1 cellular context compared by ENCODE assay signal in the genomic region with DNA sequence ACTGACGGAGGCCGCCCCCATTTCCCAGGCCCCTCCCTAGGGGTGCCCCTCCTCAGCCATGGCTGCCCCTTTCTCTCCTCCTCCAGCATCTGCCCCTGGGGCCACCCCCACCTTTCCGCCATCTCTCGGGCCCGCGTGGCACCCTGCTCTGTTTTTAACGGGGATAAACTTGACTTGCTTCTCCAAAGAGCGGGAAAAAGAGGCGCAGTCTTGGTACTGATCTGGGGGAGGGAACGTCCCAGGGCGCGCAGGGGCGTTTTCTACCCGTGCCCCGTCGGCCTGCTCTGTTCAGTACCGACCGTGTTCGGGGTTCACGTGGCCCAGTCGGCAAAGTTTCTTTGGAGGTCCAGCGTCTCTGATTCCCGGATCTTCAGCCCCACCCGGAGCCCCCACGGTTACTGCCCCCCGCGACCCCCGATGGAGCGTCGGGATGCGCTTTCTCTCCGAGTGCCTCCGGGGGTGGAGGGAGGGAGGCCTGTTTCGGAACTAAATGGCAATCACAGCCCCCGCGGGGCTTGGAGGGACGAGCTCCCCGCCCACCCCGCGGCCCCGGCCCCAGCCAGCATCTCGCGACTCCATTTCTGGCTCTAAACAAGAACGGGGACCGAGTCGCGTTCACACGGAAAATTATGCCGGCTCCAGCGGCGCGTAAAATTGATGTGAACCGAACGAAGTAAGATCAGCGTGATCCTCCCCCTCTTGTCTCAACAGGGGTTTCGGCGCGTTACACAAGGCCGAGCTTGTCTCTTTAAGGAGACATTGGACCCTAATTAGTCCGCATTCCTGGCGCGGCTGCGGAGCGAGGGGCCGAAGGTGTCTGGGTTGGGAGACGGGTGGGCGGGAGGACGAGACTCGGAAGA.
TF ChIP-seq lines count a peak whose summit lies in the region.

No MANE protein-coding gene starts in this region.

TF ChIP-seq in WTC11, 78 proteins besides CTCF, POLR2A, EP300 and RAD21 (continued from another document):
- TF ChIP-seq, protein P1, sequence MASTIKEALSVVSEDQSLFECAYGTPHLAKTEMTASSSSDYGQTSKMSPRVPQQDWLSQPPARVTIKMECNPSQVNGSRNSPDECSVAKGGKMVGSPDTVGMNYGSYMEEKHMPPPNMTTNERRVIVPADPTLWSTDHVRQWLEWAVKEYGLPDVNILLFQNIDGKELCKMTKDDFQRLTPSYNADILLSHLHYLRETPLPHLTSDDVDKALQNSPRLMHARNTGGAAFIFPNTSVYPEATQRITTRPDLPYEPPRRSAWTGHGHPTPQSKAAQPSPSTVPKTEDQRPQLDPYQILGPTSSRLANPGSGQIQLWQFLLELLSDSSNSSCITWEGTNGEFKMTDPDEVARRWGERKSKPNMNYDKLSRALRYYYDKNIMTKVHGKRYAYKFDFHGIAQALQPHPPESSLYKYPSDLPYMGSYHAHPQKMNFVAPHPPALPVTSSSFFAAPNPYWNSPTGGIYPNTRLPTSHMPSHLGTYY (CRISPR knock-in tag; IDR thresholded peaks at IDR 0.05), result no peak
- no peak for TF ChIP-seq KAT7 (CRISPR knock-in tag; IDR thresholded peaks at IDR 0.05; ENCODE audit: borderline replicate concordance)
- TF ChIP-seq JAZF1 (CRISPR knock-in tag; IDR thresholded peaks at IDR 0.05), result no peak
- no peak for TF ChIP-seq TP53 (CRISPR knock-in tag; IDR thresholded peaks at IDR 0.05)
- no peak for TF ChIP-seq ZNF423 (CRISPR knock-in tag; IDR thresholded peaks at IDR 0.05)
- no peak for TF ChIP-seq ELF4 (CRISPR knock-in tag; IDR thresholded peaks at IDR 0.05; ENCODE audit: low read depth)
- TF ChIP-seq, protein P2, sequence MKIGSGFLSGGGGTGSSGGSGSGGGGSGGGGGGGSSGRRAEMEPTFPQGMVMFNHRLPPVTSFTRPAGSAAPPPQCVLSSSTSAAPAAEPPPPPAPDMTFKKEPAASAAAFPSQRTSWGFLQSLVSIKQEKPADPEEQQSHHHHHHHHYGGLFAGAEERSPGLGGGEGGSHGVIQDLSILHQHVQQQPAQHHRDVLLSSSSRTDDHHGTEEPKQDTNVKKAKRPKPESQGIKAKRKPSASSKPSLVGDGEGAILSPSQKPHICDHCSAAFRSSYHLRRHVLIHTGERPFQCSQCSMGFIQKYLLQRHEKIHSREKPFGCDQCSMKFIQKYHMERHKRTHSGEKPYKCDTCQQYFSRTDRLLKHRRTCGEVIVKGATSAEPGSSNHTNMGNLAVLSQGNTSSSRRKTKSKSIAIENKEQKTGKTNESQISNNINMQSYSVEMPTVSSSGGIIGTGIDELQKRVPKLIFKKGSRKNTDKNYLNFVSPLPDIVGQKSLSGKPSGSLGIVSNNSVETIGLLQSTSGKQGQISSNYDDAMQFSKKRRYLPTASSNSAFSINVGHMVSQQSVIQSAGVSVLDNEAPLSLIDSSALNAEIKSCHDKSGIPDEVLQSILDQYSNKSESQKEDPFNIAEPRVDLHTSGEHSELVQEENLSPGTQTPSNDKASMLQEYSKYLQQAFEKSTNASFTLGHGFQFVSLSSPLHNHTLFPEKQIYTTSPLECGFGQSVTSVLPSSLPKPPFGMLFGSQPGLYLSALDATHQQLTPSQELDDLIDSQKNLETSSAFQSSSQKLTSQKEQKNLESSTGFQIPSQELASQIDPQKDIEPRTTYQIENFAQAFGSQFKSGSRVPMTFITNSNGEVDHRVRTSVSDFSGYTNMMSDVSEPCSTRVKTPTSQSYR (CRISPR knock-in tag; IDR thresholded peaks at IDR 0.05), result no peak
- no peak for TF ChIP-seq PRRX2 (CRISPR knock-in tag; IDR thresholded peaks at IDR 0.05)
- TF ChIP-seq, protein P3, sequence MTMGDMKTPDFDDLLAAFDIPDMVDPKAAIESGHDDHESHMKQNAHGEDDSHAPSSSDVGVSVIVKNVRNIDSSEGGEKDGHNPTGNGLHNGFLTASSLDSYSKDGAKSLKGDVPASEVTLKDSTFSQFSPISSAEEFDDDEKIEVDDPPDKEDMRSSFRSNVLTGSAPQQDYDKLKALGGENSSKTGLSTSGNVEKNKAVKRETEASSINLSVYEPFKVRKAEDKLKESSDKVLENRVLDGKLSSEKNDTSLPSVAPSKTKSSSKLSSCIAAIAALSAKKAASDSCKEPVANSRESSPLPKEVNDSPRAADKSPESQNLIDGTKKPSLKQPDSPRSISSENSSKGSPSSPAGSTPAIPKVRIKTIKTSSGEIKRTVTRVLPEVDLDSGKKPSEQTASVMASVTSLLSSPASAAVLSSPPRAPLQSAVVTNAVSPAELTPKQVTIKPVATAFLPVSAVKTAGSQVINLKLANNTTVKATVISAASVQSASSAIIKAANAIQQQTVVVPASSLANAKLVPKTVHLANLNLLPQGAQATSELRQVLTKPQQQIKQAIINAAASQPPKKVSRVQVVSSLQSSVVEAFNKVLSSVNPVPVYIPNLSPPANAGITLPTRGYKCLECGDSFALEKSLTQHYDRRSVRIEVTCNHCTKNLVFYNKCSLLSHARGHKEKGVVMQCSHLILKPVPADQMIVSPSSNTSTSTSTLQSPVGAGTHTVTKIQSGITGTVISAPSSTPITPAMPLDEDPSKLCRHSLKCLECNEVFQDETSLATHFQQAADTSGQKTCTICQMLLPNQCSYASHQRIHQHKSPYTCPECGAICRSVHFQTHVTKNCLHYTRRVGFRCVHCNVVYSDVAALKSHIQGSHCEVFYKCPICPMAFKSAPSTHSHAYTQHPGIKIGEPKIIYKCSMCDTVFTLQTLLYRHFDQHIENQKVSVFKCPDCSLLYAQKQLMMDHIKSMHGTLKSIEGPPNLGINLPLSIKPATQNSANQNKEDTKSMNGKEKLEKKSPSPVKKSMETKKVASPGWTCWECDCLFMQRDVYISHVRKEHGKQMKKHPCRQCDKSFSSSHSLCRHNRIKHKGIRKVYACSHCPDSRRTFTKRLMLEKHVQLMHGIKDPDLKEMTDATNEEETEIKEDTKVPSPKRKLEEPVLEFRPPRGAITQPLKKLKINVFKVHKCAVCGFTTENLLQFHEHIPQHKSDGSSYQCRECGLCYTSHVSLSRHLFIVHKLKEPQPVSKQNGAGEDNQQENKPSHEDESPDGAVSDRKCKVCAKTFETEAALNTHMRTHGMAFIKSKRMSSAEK (CRISPR knock-in tag; IDR thresholded peaks at IDR 0.05; ENCODE audit: borderline replicate concordance), result no peak
- TF ChIP-seq, protein P4, sequence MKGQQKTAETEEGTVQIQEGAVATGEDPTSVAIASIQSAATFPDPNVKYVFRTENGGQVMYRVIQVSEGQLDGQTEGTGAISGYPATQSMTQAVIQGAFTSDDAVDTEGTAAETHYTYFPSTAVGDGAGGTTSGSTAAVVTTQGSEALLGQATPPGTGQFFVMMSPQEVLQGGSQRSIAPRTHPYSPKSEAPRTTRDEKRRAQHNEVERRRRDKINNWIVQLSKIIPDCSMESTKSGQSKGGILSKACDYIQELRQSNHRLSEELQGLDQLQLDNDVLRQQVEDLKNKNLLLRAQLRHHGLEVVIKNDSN (CRISPR knock-in tag; IDR thresholded peaks at IDR 0.05), result no peak
- TF ChIP-seq, protein P5, sequence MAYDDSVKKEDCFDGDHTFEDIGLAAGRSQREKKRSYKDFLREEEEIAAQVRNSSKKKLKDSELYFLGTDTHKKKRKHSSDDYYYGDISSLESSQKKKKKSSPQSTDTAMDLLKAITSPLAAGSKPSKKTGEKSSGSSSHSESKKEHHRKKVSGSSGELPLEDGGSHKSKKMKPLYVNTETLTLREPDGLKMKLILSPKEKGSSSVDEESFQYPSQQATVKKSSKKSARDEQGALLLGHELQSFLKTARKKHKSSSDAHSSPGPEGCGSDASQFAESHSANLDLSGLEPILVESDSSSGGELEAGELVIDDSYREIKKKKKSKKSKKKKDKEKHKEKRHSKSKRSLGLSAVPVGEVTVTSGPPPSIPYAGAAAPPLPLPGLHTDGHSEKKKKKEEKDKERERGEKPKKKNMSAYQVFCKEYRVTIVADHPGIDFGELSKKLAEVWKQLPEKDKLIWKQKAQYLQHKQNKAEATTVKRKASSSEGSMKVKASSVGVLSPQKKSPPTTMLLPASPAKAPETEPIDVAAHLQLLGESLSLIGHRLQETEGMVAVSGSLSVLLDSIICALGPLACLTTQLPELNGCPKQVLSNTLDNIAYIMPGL (CRISPR knock-in tag; IDR thresholded peaks at IDR 0.05), result peak; percentile 11; the same call in 1 of the 2 replicates
- TF ChIP-seq, protein P6, sequence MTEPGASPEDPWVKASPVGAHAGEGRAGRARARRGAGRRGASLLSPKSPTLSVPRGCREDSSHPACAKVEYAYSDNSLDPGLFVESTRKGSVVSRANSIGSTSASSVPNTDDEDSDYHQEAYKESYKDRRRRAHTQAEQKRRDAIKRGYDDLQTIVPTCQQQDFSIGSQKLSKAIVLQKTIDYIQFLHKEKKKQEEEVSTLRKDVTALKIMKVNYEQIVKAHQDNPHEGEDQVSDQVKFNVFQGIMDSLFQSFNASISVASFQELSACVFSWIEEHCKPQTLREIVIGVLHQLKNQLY (CRISPR knock-in tag; IDR thresholded peaks at IDR 0.05), result no peak
- no peak for TF ChIP-seq ZNF317 (CRISPR knock-in tag; IDR thresholded peaks at IDR 0.05; ENCODE audit: borderline replicate concordance, low read depth)
- TF ChIP-seq ESRRA (CRISPR knock-in tag; IDR thresholded peaks at IDR 0.05; ENCODE audit: borderline replicate concordance), result no peak
- TF ChIP-seq, protein P7, sequence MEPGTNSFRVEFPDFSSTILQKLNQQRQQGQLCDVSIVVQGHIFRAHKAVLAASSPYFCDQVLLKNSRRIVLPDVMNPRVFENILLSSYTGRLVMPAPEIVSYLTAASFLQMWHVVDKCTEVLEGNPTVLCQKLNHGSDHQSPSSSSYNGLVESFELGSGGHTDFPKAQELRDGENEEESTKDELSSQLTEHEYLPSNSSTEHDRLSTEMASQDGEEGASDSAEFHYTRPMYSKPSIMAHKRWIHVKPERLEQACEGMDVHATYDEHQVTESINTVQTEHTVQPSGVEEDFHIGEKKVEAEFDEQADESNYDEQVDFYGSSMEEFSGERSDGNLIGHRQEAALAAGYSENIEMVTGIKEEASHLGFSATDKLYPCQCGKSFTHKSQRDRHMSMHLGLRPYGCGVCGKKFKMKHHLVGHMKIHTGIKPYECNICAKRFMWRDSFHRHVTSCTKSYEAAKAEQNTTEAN (CRISPR knock-in tag; IDR thresholded peaks at IDR 0.05), result 0 out of 2 replicates have a peak, but pooled peaks have one; percentile 18
- no peak; the same call in 1 of the 2 replicates for TF ChIP-seq ETV6 (CRISPR knock-in tag; IDR thresholded peaks at IDR 0.05)
- TF ChIP-seq FOXK1 (CRISPR knock-in tag; IDR thresholded peaks at IDR 0.05), result no peak; the same call in 1 of the 2 replicates
- no peak for TF ChIP-seq TEAD1 (CRISPR knock-in tag; IDR thresholded peaks at IDR 0.05)
- no peak for TF ChIP-seq ZNF396 (CRISPR knock-in tag; IDR thresholded peaks at IDR 0.05; ENCODE audit: borderline replicate concordance)
- TF ChIP-seq CBFB (CRISPR knock-in tag; IDR thresholded peaks at IDR 0.05; ENCODE audit: low read depth), result no peak
- TF ChIP-seq MYBL2 (CRISPR knock-in tag; IDR thresholded peaks at IDR 0.05), result peak; percentile 79; the same call in 1 of the 2 replicates
- 0 out of 2 replicates have a peak, but pooled peaks have one; percentile 48 for TF ChIP-seq NFE2L1 (CRISPR knock-in tag; IDR thresholded peaks at IDR 0.05)
- TF ChIP-seq TEAD4 (CRISPR knock-in tag; IDR thresholded peaks at IDR 0.05), result no peak
- TF ChIP-seq FOXJ3 (CRISPR knock-in tag; IDR thresholded peaks at IDR 0.05; ENCODE audit: borderline replicate concordance), result no peak
